ENCODE assay signal across 12 cellular contexts in genomic region chr1:19495000-19495656, GRCh38. TPM values are rescaled to one million over a fixed set of nuclear protein-coding genes. Genes with fewer than 3 reads are reported as not detected.
DNase-seq lines count a peak whose midpoint lies in the region; TF ChIP-seq lines count a peak whose summit lies in the region.
"Had no signal": no experiment of that assay in that cellular context is flagged by ENCODE, and none has a peak within 500 bp of the region (broad histone marks: within the 10 kb centered on the region; RNA-seq: fewer than 3 reads in every experiment).

No MANE protein-coding gene starts in this region.

- H3K4me3 ChIP-seq in mucosa of rectum (ENCODE audit: low read length in 2 of 2) (no peak overlapping the region), urinary bladder (ENCODE audit: low read depth, low read length) (no peak overlapping the region)

- no peak overlapping the region for H3K4me3 Mint-ChIP-seq in activated naive CD4-positive, alpha-beta T cell treated with anti-CD3 and anti-CD28 coated beads, Interleukin-2, amount 50 U/mL, for 24 hours
- no peak overlapping the region for H3K4me3 Mint-ChIP-seq in CD14-positive monocyte

- peak overlapping the region; percentile 63 for H3K27ac Mint-ChIP-seq in activated naive CD4-positive, alpha-beta T cell treated with anti-CD3 and anti-CD28 coated beads, Interleukin-2, amount 50 U/mL, for 24 hours
- peak overlapping the region in 1 of 7 donors; percentile 33 for H3K27ac Mint-ChIP-seq in CD14-positive monocyte

- H3K27me3 ChIP-seq in mucosa of rectum (ENCODE audit: control insufficient read depth in 2 of 2, insufficient read depth in 2 of 2, low read length in 2 of 2) = no peaks in the 10 kb centered on the region
- H3K27me3 ChIP-seq: brain microvascular endothelial cell had no signal

- H3K9me3 ChIP-seq in mucosa of rectum (ENCODE audit: control insufficient read depth in 2 of 2, low read length in 2 of 2) = no peaks in the 10 kb centered on the region

- intact Hi-C loops in CD14-positive monocyte (cut with micrococcal nuclease) = no loop called here

- peaks cover 0 to 3% of the 10 kb centered on the region in 2 donors for H3K4me1 ChIP-seq in mucosa of rectum (ENCODE audit: control insufficient read depth in 2 of 2, insufficient read depth in 2 of 2, low read length in 2 of 2)
- no peaks in the 10 kb centered on the region for H3K4me1 ChIP-seq in urinary bladder (ENCODE audit: insufficient read depth)

- 81% methylated on average over 11 of the region's 11 CpGs for WGBS in urinary bladder

- H3K27me3 Mint-ChIP-seq in activated naive CD4-positive, alpha-beta T cell treated with anti-CD3 and anti-CD28 coated beads, Interleukin-2, amount 50 U/mL, for 24 hours = no peaks in the 10 kb centered on the region
- peaks cover 5 to 10% (median 10%) of the 10 kb centered on the region in 3 donors for H3K27me3 Mint-ChIP-seq in CD14-positive monocyte (ENCODE audit: low read depth in 3 of 3)

- H3K9ac ChIP-seq in mucosa of rectum (ENCODE audit: low read depth in 1 of 2, low read length in 2 of 2) = no peak overlapping the region

- peaks cover 2% of the 10 kb centered on the region for H3K36me3 Mint-ChIP-seq in activated naive CD4-positive, alpha-beta T cell treated with anti-CD3 and anti-CD28 coated beads, Interleukin-2, amount 50 U/mL, for 24 hours
- H3K36me3 Mint-ChIP-seq in CD14-positive monocyte = peaks cover 0 to 4% of the 10 kb centered on the region in 2 donors

- H3K36me3 ChIP-seq in mucosa of rectum (ENCODE audit: control insufficient read depth in 2 of 2, insufficient read depth in 2 of 2, low read length in 2 of 2) = no peaks in the 10 kb centered on the region
- no peaks in the 10 kb centered on the region for H3K36me3 ChIP-seq in urinary bladder (ENCODE audit: insufficient read depth)
- H3K36me3 ChIP-seq: brain microvascular endothelial cell had no signal

- no peak for TF ChIP-seq CTCF in CD14-positive monocyte (IDR thresholded peaks at IDR 0.05)

- peaks cover 4% of the 10 kb centered on the region for H3K9me3 Mint-ChIP-seq in activated naive CD4-positive, alpha-beta T cell treated with anti-CD3 and anti-CD28 coated beads, Interleukin-2, amount 50 U/mL, for 24 hours
- peaks cover 0 to 2% (median 0%) of the 10 kb centered on the region in 7 donors for H3K9me3 Mint-ChIP-seq in CD14-positive monocyte

- H3K4me1 Mint-ChIP-seq in activated naive CD4-positive, alpha-beta T cell treated with anti-CD3 and anti-CD28 coated beads, Interleukin-2, amount 50 U/mL, for 24 hours = peaks cover 35% of the 10 kb centered on the region
- peaks cover 9% of the 10 kb centered on the region for H3K4me1 Mint-ChIP-seq in CD14-positive monocyte

- DNase-seq in activated naive CD4-positive, alpha-beta T cell treated with anti-CD3 and anti-CD28 coated beads, Interleukin-2, amount 50 U/mL, for 16 hours = no peak
- peak; percentile 75 for DNase-seq in dermis blood vessel endothelial cell
- no peak for DNase-seq in CD14-positive monocyte (ENCODE audit: low spot score)
- no peak for DNase-seq in GF-D8 (lab: John Stamatoyannopoulos, UW)
- no peak for DNase-seq in hippocampal formation (lab: John Stamatoyannopoulos, UW)
- DNase-seq: brain microvascular endothelial cell; islet precursor cell; NCI-H1436 treated with DMSO at 0.1 percent for 48 hours; stimulated activated CD4-positive, alpha-beta T cell treated with anti-CD3 and anti-CD28 coated beads, Interleukin-4, amount 100 ng/mL, for 24 hours had no signal

- H3K27ac ChIP-seq in mucosa of rectum (ENCODE audit: low read depth in 2 of 2, low read length in 2 of 2) (peak overlapping the region; percentile 10 to 17), urinary bladder (ENCODE audit: low read depth) (peak overlapping the region; percentile 67)
- H3K27ac ChIP-seq: brain microvascular endothelial cell had no signal

RNA-seq across cellular contexts. Expression of gene CAPZB, which starts 9.8 kb away (rescaled TPM):
- total RNA-seq in dermis blood vessel endothelial cell (160 and 165 TPM in 2 replicates), urinary bladder (77.1 TPM)
- polyA plus RNA-seq in urinary bladder (372 TPM), CD14-positive monocyte (100 to 1,000 TPM; 407 to 504 TPM)
